In the genomic region with DNA sequence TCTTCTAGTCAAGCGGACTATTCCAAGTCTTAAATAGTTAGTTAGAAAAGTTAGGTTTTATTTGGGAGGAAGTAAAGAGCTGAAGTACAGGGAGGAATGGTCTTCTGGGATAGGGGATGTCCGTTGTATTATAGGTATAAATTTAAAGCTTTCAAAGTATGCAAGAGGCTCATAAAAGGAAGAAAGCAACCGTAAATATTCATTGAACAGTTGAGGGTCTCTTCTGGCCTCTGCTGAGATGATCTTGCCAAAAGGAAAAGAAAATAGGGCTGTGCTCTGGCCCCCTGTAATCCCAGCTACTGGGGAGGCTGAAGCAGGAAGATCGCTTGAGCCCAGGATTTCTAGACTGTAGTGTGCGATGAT, we compare ENCODE assay signal across 8 cellular contexts. TPM values are rescaled to one million over a fixed set of nuclear protein-coding genes. Genes with fewer than 3 reads are reported as not detected.
DNase-seq lines count a peak whose midpoint lies in the region; ATAC-seq, FAIRE-seq and TF ChIP-seq lines count a peak whose summit lies in the region.

No MANE protein-coding gene starts in this region.

- H3K4ac ChIP-seq in IMR-90 (ENCODE audit: low read depth, low read length) = peak overlapping the region; percentile 52; the same call in 1 of the 2 replicates

- peak overlapping the region; percentile 80 for H3K4me3 ChIP-seq in AG04449 (ENCODE audit: low read depth, low read length)
- peak overlapping the region; percentile 54 for H3K4me3 ChIP-seq in IMR-90 (ENCODE audit: insufficient read depth, low read depth, low read length)
- H3K4me3 ChIP-seq in bronchial epithelial cell (ENCODE audit: low read depth, low read length) = peak overlapping the region; percentile 56
- peak overlapping the region; percentile 55 to 91 for H3K4me3 ChIP-seq in muscle layer of colon (ENCODE audit: low read depth in 1 of 2, low read length in 2 of 2)

- POLR2A ChIA-PET in AG04449 (lab: Yijun Ruan, JAX) (interaction anchor here (0.9 to 1.7 kb wide), 2 partner anchors 90 to 134 kb away, joined by 5 to 11 read pairs; partner anchors contain the start of genes CNPY2 and STAT2), IMR-90 (lab: Charles Lee; ENCODE audit: unreplicated experiment) (interaction anchor here (1.0 kb wide), 1 partner anchor 90 kb away, joined by 3 read pairs; no protein-coding TSS in a partner anchor)

- H3K14ac ChIP-seq in IMR-90 (replicated peaks; ENCODE audit: low read depth, low read length) = no peak overlapping the region; the same call in 1 of the 2 replicates

- in situ Hi-C loops in IMR-90 (cut with MboI; ENCODE audit: low sequenced_read_pairs) = no loop called here

- H3K27me3 ChIP-seq in IMR-90 (ENCODE audit: control insufficient read depth, insufficient read depth, low read length) = peaks cover 9% of the 10 kb centered on the region
- no peaks in the 10 kb centered on the region for H3K27me3 ChIP-seq in bronchial epithelial cell (ENCODE audit: control insufficient read depth, insufficient read depth, low read length)
- H3K27me3 ChIP-seq in muscle layer of colon (ENCODE audit: control insufficient read depth in 1 of 2, insufficient read depth in 2 of 2, low read length in 2 of 2) = no peaks in the 10 kb centered on the region

- H4K8ac ChIP-seq in IMR-90 (ENCODE audit: low read depth in 2 of 2, low read length in 2 of 2) = peak overlapping the region; percentile 86 to 97

- no peak overlapping the region; the same call in 1 of the 2 replicates for H2AK5ac ChIP-seq in IMR-90 (ENCODE audit: low read depth, low read length)

- dilution Hi-C loops in IMR-90 (cut with HindIII; ENCODE audit: low sequenced_read_pairs, unreplicated experiment) = no loop called here

- H3K18ac ChIP-seq in IMR-90 (ENCODE audit: low read depth, low read length) = peak overlapping the region; percentile 43; the same call in 1 of the 2 replicates

- H3K79me1 ChIP-seq in IMR-90 (ENCODE audit: low read depth in 1 of 2, low read length in 2 of 2) = peaks cover 12 to 13% of the 10 kb centered on the region in 2 experiments

- H3K9me1 ChIP-seq in IMR-90 (ENCODE audit: insufficient read depth, low read length) = no peaks in the 10 kb centered on the region

- WGBS in IMR-90 (ENCODE audit: extremely low coverage in 2 of 2, insufficient read length in 1 of 2), 2 experiments = 21% methylated on average over 2 of the region's 5 CpGs; no CpG with 5 or more reads in 1 of the 2 experiments

- H2BK20ac ChIP-seq in IMR-90 (ENCODE audit: low read depth, low read length) = no peak overlapping the region

- no peaks in the 10 kb centered on the region for H3K9me3 ChIP-seq in IMR-90 (ENCODE audit: control insufficient read depth, insufficient read depth, low read length)
- H3K9me3 ChIP-seq in muscle layer of colon (ENCODE audit: low read length) = no peaks in the 10 kb centered on the region

- no peak for FAIRE-seq in bronchial epithelial cell (lab: Jason Lieb, UNC)

- H3K56ac ChIP-seq in IMR-90 (ENCODE audit: extremely low read depth, insufficient read depth, low read length) = peak overlapping the region; percentile 68

- no peak overlapping the region for H2BK120ac ChIP-seq in IMR-90 (ENCODE audit: low read depth, low read length)

- H3K4me1 ChIP-seq in IMR-90 (ENCODE audit: control insufficient read depth, insufficient read depth, low read length) (no peaks in the 10 kb centered on the region), muscle layer of colon (ENCODE audit: insufficient read depth, low read length) (peaks cover 5% of the 10 kb centered on the region)

- no peak for TF ChIP-seq CTCF in AG04449 (IDR thresholded peaks at IDR 0.05; ENCODE audit: insufficient read depth, low read length, missing control alignments)
- TF ChIP-seq CTCF in IMR-90 (conservative IDR thresholded peaks at IDR 0.05; ENCODE audit: low read depth, low read length) = no peak
- no peak for TF ChIP-seq CTCF in bronchial epithelial cell (IDR thresholded peaks at IDR 0.05; ENCODE audit: insufficient read depth, low read length, severe bottlenecking)

- H4K91ac ChIP-seq in IMR-90 (ENCODE audit: insufficient read depth, low read depth, low read length) = no peak overlapping the region

- no peaks in the 10 kb centered on the region for H3K36me3 ChIP-seq in IMR-90 (ENCODE audit: control insufficient read depth, insufficient read depth, low read length)
- no peaks in the 10 kb centered on the region for H3K36me3 ChIP-seq in bronchial epithelial cell (ENCODE audit: control insufficient read depth, insufficient read depth, low read length)
- no peaks in the 10 kb centered on the region for H3K36me3 ChIP-seq in muscle layer of colon (ENCODE audit: insufficient read depth, low read length)

- TF ChIP-seq RAD21 in IMR-90 (IDR thresholded peaks at IDR 0.05; ENCODE audit: low read length) = no peak

- no peak for TF ChIP-seq POLR2A in IMR-90 (IDR thresholded peaks at IDR 0.05; ENCODE audit: low read depth, low read length)

- CTCF ChIA-PET in AG04449 (lab: Yijun Ruan, JAX) = interaction anchor here (1.1 to 8.8 kb wide), 6 partner anchors 9 to 260 kb away, joined by 3 to 100 read pairs (median 5); partner anchors contain the start of genes CNPY2, COQ10A and SMARCC2
- CTCF ChIA-PET in IMR-90 (lab: Yijun Ruan, JAX) = interaction anchor here (1.9 kb wide), 1 partner anchor 14 kb away, joined by 8 read pairs; no protein-coding TSS in a partner anchor

- H4K20me1 ChIP-seq in IMR-90 (ENCODE audit: insufficient read depth, low read length) = no peaks in the 10 kb centered on the region

- DNase-seq in AG04449 (ENCODE audit: low read depth, low spot score) (no peak), IMR-90 (no peak), bronchial epithelial cell (ENCODE audit: low read depth) (no peak), iPS-NIHi11 (ENCODE audit: low spot score) (no peak)
- no peak for DNase-seq in stimulated activated CD4-positive, alpha-beta T cell treated with anti-CD3 and anti-CD28 coated beads, Interleukin-15, amount 100 ng/mL, for 24 hours

- peak overlapping the region; percentile 85 for H3K4me2 ChIP-seq in IMR-90 (ENCODE audit: low read depth, low read length)

- ATAC-seq in IMR-90 (ENCODE audit: low read depth) (peak; percentile 2), HG03280 (IDR thresholded peaks at IDR 0.05; ENCODE audit: unreplicated experiment) (no peak), HG03139 (IDR thresholded peaks at IDR 0.05; ENCODE audit: unreplicated experiment) (no peak)

- no TSS peak for BruUV-seq in IMR-90 (replicated peaks; lab: Mats Ljungman, UMichigan)

- H2BK5ac ChIP-seq in IMR-90 (ENCODE audit: low read depth, low read length, poor library complexity, severe bottlenecking) = peak overlapping the region; percentile 80

- H2AFZ ChIP-seq in IMR-90 (replicated peaks; ENCODE audit: low read length, poor library complexity) = no peak overlapping the region

- H3K27ac ChIP-seq in IMR-90 (ENCODE audit: insufficient read depth, low read length) (peak overlapping the region; percentile 21; the same call in 1 of the 2 replicates), muscle layer of colon (ENCODE audit: low read depth, low read length) (peak overlapping the region; percentile 81)

- H4K5ac ChIP-seq in IMR-90 (ENCODE audit: low read depth, low read length) = peak overlapping the region; percentile 98

- intact Hi-C loops in IMR-90 (cut with micrococcal nuclease) = no loop called here

- H2BK15ac ChIP-seq in IMR-90 (ENCODE audit: low read depth, low read length) = no peak overlapping the region

- H3K9ac ChIP-seq in IMR-90 (ENCODE audit: low read depth, low read length) = peak overlapping the region; percentile 51; the same call in 1 of the 2 replicates
- peak overlapping the region; percentile 94 for H3K9ac ChIP-seq in muscle layer of colon (ENCODE audit: low read length)

- H2AK9ac ChIP-seq in IMR-90 (replicated peaks; ENCODE audit: low read depth, low read length, poor library complexity) = no peak overlapping the region

- peak overlapping the region; percentile 88; the same call in 1 of the 2 replicates for H3K23ac ChIP-seq in IMR-90 (ENCODE audit: low read depth, low read length)

TF ChIP-seq in IMR-90, 13 proteins besides CTCF, POLR2A, EP300 and RAD21 (continues in another document):
- TF ChIP-seq, protein P1, sequence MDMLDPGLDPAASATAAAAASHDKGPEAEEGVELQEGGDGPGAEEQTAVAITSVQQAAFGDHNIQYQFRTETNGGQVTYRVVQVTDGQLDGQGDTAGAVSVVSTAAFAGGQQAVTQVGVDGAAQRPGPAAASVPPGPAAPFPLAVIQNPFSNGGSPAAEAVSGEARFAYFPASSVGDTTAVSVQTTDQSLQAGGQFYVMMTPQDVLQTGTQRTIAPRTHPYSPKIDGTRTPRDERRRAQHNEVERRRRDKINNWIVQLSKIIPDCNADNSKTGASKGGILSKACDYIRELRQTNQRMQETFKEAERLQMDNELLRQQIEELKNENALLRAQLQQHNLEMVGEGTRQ (IDR thresholded peaks at IDR 0.05; ENCODE audit: low read depth, low read length) = no peak
- no peak for TF ChIP-seq FOS (IDR thresholded peaks at IDR 0.05; ENCODE audit: low read depth, low read length)
- TF ChIP-seq MAZ (IDR thresholded peaks at IDR 0.05; ENCODE audit: borderline replicate concordance, low read depth, low read length) = no peak
- TF ChIP-seq CEBPB (IDR thresholded peaks at IDR 0.05; ENCODE audit: low read depth, low read length) = no peak
- TF ChIP-seq MXI1 (IDR thresholded peaks at IDR 0.05; ENCODE audit: borderline replicate concordance, low read depth, low read length) = no peak

RNA-seq across cellular contexts. Expression of gene TIMELESS, which starts 0.4 kb away (rescaled TPM):
- total RNA-seq in IMR-90 (2012; rRNA removed) (9.4 and 10.4 TPM in 2 replicates), bronchial epithelial cell (3.4 and 3.6 TPM in 2 replicates)
- polyA plus RNA-seq in IMR-90 (2012; rRNA removed) = 6.0 and 7.3 TPM in 2 replicates
- polyA plus RNA-seq in IMR-90 (2012; cell fraction: cytosol; rRNA removed) = 1.8 and 3.2 TPM in 2 replicates
- polyA plus RNA-seq in IMR-90 (2012; cell fraction: nucleus; rRNA removed; ENCODE audit: low replicate concordance) = 6.3 and 10.0 TPM in 2 replicates

RNA-seq across cellular contexts. Expression of gene MIP, which starts 4.9 kb away (rescaled TPM):
- total RNA-seq in IMR-90 (2012; rRNA removed) = not detected in 2 replicates
- not detected in 2 replicates for polyA plus RNA-seq in IMR-90 (2012; rRNA removed)
- polyA plus RNA-seq in IMR-90 (2012; cell fraction: cytosol; rRNA removed) = 0.16 TPM in 1 of 2 replicates, not detected in the other
- not detected in 2 replicates for polyA plus RNA-seq in IMR-90 (2012; cell fraction: nucleus; rRNA removed; ENCODE audit: low replicate concordance)
- 0.26 TPM in 1 of 2 replicates, not detected in the other for total RNA-seq in bronchial epithelial cell

RNA-seq across cellular contexts. Expression of gene SPRYD4, which starts 18.8 kb away (rescaled TPM):
- total RNA-seq in IMR-90 (2012; rRNA removed) (1.4 and 1.8 TPM in 2 replicates), bronchial epithelial cell (1.1 and 1.3 TPM in 2 replicates)
- 1.7 TPM in 2 replicates for polyA plus RNA-seq in IMR-90 (2012; rRNA removed)
- polyA plus RNA-seq in IMR-90 (2012; cell fraction: cytosol; rRNA removed) = 1.2 and 1.4 TPM in 2 replicates
- polyA plus RNA-seq in IMR-90 (2012; cell fraction: nucleus; rRNA removed; ENCODE audit: low replicate concordance) = 2.0 and 4.2 TPM in 2 replicates

RNA-seq across cellular contexts. Expression of gene GLS2, which starts 38.4 kb away (rescaled TPM):
- total RNA-seq in IMR-90 (2012; rRNA removed) (under 0.01 and 0.36 TPM in 2 replicates), bronchial epithelial cell (5.2 and 6.1 TPM in 2 replicates)
- 0.21 and 0.40 TPM in 2 replicates for polyA plus RNA-seq in IMR-90 (2012; rRNA removed)
- 0.08 and 0.20 TPM in 2 replicates for polyA plus RNA-seq in IMR-90 (2012; cell fraction: cytosol; rRNA removed)
- 0.45 and 0.94 TPM in 2 replicates for polyA plus RNA-seq in IMR-90 (2012; cell fraction: nucleus; rRNA removed; ENCODE audit: low replicate concordance)
